In genomic region chr12:111254106-111254505, GRCh38 we compare ENCODE assay signal across 10 cellular contexts.
"Had no signal": no experiment of that assay in that cellular context is flagged by ENCODE, and none has a peak within 500 bp of the region (broad histone marks: within the 10 kb centered on the region; RNA-seq: fewer than 3 reads in every experiment).

No MANE protein-coding gene starts in this region.

- H3K27ac Mint-ChIP-seq: GM23338, H9, HFFc6 had no signal

- H2AFZ ChIP-seq: GM23248, GM23338 had no signal

- H3K4me3 ChIP-seq: GM23248, GM23338, HAP-1 had no signal

- H3K9ac ChIP-seq: GM23248 had no signal

- ATAC-seq: GM23338, HCT116 had no signal

- H3K36me3 ChIP-seq: HAP-1 had no signal

- H3K27ac ChIP-seq: GM23248 had no signal

- H3K4me2 ChIP-seq: GM23338 had no signal

- H3K4me1 ChIP-seq: HAP-1 had no signal

- FAIRE-seq: H54 had no signal

- H3K9me3 Mint-ChIP-seq: GM23338, H9, HFFc6 had no signal

- DNase-seq: GM23248, GOT3, H7, H9, HCEC 1CT, HFFc6 had no signal

- H3K9me3 ChIP-seq: HAP-1 had no signal

- H3K4me1 Mint-ChIP-seq: H9 had no signal

- H3K4me3 Mint-ChIP-seq: GM23338, H9, HFFc6 had no signal
